Comparison of ENCODE assay signal across 18 cellular contexts in genomic region chr14:52988153-52988552, GRCh38. TPM values are rescaled to one million over a fixed set of nuclear protein-coding genes. Genes with fewer than 3 reads are reported as not detected.
DNase-seq lines count a peak whose midpoint lies in the region; TF ChIP-seq lines count a peak whose summit lies in the region.
"Had no signal": no experiment of that assay in that cellular context is flagged by ENCODE, and none has a peak within 500 bp of the region (broad histone marks: within the 10 kb centered on the region; RNA-seq: fewer than 3 reads in every experiment).

No MANE protein-coding gene starts in this region.

- peak; percentile 9 for DNase-seq in DMS 273 (lab: John Stamatoyannopoulos, UW; ENCODE audit: unreplicated experiment)
- DNase-seq in DMS 273 treated with DMSO at 0.1 percent for 48 hours (lab: John Stamatoyannopoulos, UW): no peak
- DNase-seq in NCI-H2227 (lab: John Stamatoyannopoulos, UW; ENCODE audit: unreplicated experiment): peak; percentile 41
- DNase-seq in SK-N-SH: no peak
- no peak for DNase-seq in transverse colon
- DNase-seq in effector memory CD4-positive, alpha-beta T cell: no peak
- DNase-seq: CD8-positive, alpha-beta T cell; DMS153; DND-41; EL; KBM-7 had no signal

- TF ChIP-seq CTCF in SK-N-SH (IDR thresholded peaks at IDR 0.05): no peak
- TF ChIP-seq CTCF in nephron (IDR thresholded peaks at IDR 0.05; ENCODE audit: unreplicated experiment in 3 of 3): no peak
- TF ChIP-seq CTCF in transverse colon (IDR thresholded peaks at IDR 0.05): no peak

- no peak overlapping the region for H2AFZ ChIP-seq in SK-N-SH (ENCODE audit: low read depth)

- TF ChIP-seq POLR2A in transverse colon (IDR thresholded peaks at IDR 0.05): no peak

- no peaks in the 10 kb centered on the region for H3K9me2 ChIP-seq in SK-N-SH

- no peaks in the 10 kb centered on the region for H3K36me3 Mint-ChIP-seq in nephron (ENCODE audit: low read depth)
- H3K36me3 Mint-ChIP-seq: CD14-positive monocyte; CD8-positive, alpha-beta T cell; IgD-negative memory B cell had no signal

- no peaks in the 10 kb centered on the region for H3K27me3 ChIP-seq in SK-N-SH (ENCODE audit: insufficient read depth)
- H3K27me3 ChIP-seq in transverse colon: no peaks in the 10 kb centered on the region
- H3K27me3 ChIP-seq in effector memory CD4-positive, alpha-beta T cell (replicated peaks; ENCODE audit: control insufficient read depth, insufficient read depth, low read length, poor library complexity, severe bottlenecking): no peaks in the 10 kb centered on the region
- H3K27me3 ChIP-seq: BLaER1 had no signal

- intact Hi-C loops in transverse colon (cut with DNase I; ENCODE audit: low total_unique reads): no loop called here

- H3K27ac Mint-ChIP-seq in nephron: peak overlapping the region in 2 of 3 experiments; percentile 61 to 80
- H3K27ac Mint-ChIP-seq: CD14-positive monocyte; CD8-positive, alpha-beta T cell; IgD-negative memory B cell had no signal

- H3K27ac ChIP-seq in SK-N-SH (ENCODE audit: low read depth in 2 of 2, low read length in 1 of 2) (no peak overlapping the region), transverse colon (no peak overlapping the region)
- no peak overlapping the region for H3K27ac ChIP-seq in effector memory CD4-positive, alpha-beta T cell (ENCODE audit: insufficient read depth, low read length, poor library complexity, severe bottlenecking)
- H3K27ac ChIP-seq: 22Rv1, A549, BLaER1 had no signal

- CTCF ChIA-PET in SK-N-SH (lab: Yijun Ruan, JAX): no interaction called here

- no peaks in the 10 kb centered on the region for H3K79me2 ChIP-seq in SK-N-SH (ENCODE audit: insufficient read depth)

- no peak for TF ChIP-seq RAD21 in SK-N-SH (IDR thresholded peaks at IDR 0.05; ENCODE audit: low read length)

- H3K36me3 ChIP-seq in SK-N-SH (replicated peaks in 1 of 2; ENCODE audit: control insufficient read depth in 1 of 2, insufficient read depth in 2 of 2, low read length in 1 of 2): no peaks in the 10 kb centered on the region
- no peaks in the 10 kb centered on the region for H3K36me3 ChIP-seq in transverse colon
- H3K36me3 ChIP-seq in effector memory CD4-positive, alpha-beta T cell (ENCODE audit: control insufficient read depth, insufficient read depth, low read length): no peaks in the 10 kb centered on the region
- H3K36me3 ChIP-seq: BLaER1, HAP-1 had no signal

- no peak overlapping the region for H3K4me2 ChIP-seq in SK-N-SH
- H3K4me2 ChIP-seq: A549, BLaER1 had no signal

- WGBS in SK-N-SH (ENCODE audit: low lambda C conversion rate): 67% methylated on average over 1 of the region's 1 CpG
- 42 to 43% methylated on average over 1 of the region's 1 CpG for WGBS in transverse colon (ENCODE audit: low coverage in 1 of 2), 2 donors

- H3K4me1 ChIP-seq in SK-N-SH (ENCODE audit: control insufficient read depth in 1 of 2, insufficient read depth in 2 of 2, low read depth in 1 of 2, low read length in 1 of 2) (peaks cover 6 to 8% of the 10 kb centered on the region in 2 experiments; a peak in 2 of 4 replicates), transverse colon (no peaks in the 10 kb centered on the region)
- no peaks in the 10 kb centered on the region for H3K4me1 ChIP-seq in effector memory CD4-positive, alpha-beta T cell (ENCODE audit: control insufficient read depth, insufficient read depth, low read length, poor library complexity, severe bottlenecking)
- H3K4me1 ChIP-seq: A549, HAP-1 had no signal

- H3K9ac ChIP-seq in SK-N-SH: no peak overlapping the region
- H3K9ac ChIP-seq: BLaER1 had no signal

- no peaks in the 10 kb centered on the region for H3F3A ChIP-seq in SK-N-SH (replicated peaks; ENCODE audit: insufficient read depth)

- POLR2A ChIA-PET in SK-N-SH (lab: Yijun Ruan, JAX): no interaction called here

- peaks cover 26% of the 10 kb centered on the region for H3K4me1 Mint-ChIP-seq in nephron
- H3K4me1 Mint-ChIP-seq: CD14-positive monocyte, IgD-negative memory B cell had no signal

- no peaks in the 10 kb centered on the region for H3K9me3 ChIP-seq in SK-N-SH
- no peaks in the 10 kb centered on the region for H3K9me3 ChIP-seq in transverse colon
- H3K9me3 ChIP-seq in effector memory CD4-positive, alpha-beta T cell (ENCODE audit: control insufficient read depth, low read length): no peaks in the 10 kb centered on the region
- H3K9me3 ChIP-seq: A549, BLaER1, HAP-1 had no signal

- peaks cover 9% of the 10 kb centered on the region for H3K9me3 Mint-ChIP-seq in nephron
- H3K9me3 Mint-ChIP-seq: CD8-positive, alpha-beta T cell had no signal

- H3K4me3 ChIP-seq in SK-N-SH (ENCODE audit: low read depth in 2 of 2, low read length in 1 of 2): no peak overlapping the region
- H3K4me3 ChIP-seq in transverse colon: no peak overlapping the region
- no peak overlapping the region for H3K4me3 ChIP-seq in effector memory CD4-positive, alpha-beta T cell (ENCODE audit: insufficient read depth, low read depth, low read length, poor library complexity, severe bottlenecking)
- H3K4me3 ChIP-seq: A549, BLaER1, HAP-1 had no signal

- no peaks in the 10 kb centered on the region for H4K20me1 ChIP-seq in SK-N-SH (ENCODE audit: insufficient read depth)
- H4K20me1 ChIP-seq: BLaER1 had no signal

- no peaks in the 10 kb centered on the region for H3K27me3 Mint-ChIP-seq in nephron (ENCODE audit: low read depth)

- in situ Hi-C loops in transverse colon (cut with MboI; ENCODE audit: low pct_ligation_motif_present in 1 of 4, low pct_unique_long_range_greater_than_20kb in 1 of 4, low sequenced_read_pairs in 3 of 4): no loop called here

- TF ChIP-seq EP300 in SK-N-SH (IDR thresholded peaks at IDR 0.05; ENCODE audit: borderline replicate concordance in 1 of 2, low read depth in 1 of 2, low read length in 1 of 2) (no peak), transverse colon (IDR thresholded peaks at IDR 0.05; ENCODE audit: low read depth) (no peak)

- no peak overlapping the region for H3K4me3 Mint-ChIP-seq in nephron
- H3K4me3 Mint-ChIP-seq: CD14-positive monocyte; CD8-positive, alpha-beta T cell; IgD-negative memory B cell had no signal

TF ChIP-seq in SK-N-SH, 30 proteins besides CTCF, POLR2A, EP300 and RAD21:
- TF ChIP-seq JUND (IDR thresholded peaks at IDR 0.05) (no peak), PBX3 (IDR thresholded peaks at IDR 0.05) (0 out of 2 replicates have a peak, but pooled peaks have one; percentile 10), YY1 (IDR thresholded peaks at IDR 0.05; ENCODE audit: low read depth) (no peak), GATA2 (CRISPR knock-in tag; IDR thresholded peaks at IDR 0.05) (no peak), RFX5 (IDR thresholded peaks at IDR 0.05; ENCODE audit: low read length) (no peak), ZBTB33 (IDR thresholded peaks at IDR 0.05; ENCODE audit: borderline replicate concordance, low read depth) (no peak)

RNA-seq across cellular contexts. Expression of gene FERMT2, which starts 37.3 kb away (rescaled TPM):
- 40.1 and 54.5 TPM in 2 replicates for polyA plus RNA-seq in SK-N-SH (2012; rRNA removed)
- 55.0 and 64.1 TPM in 2 replicates for polyA plus RNA-seq in SK-N-SH (2012; cell fraction: cytosol; rRNA removed)
- 45.4 and 71.7 TPM in 2 replicates for polyA plus RNA-seq in SK-N-SH (2012; cell fraction: nucleus; rRNA removed)
- 100 to 1,000 TPM in 1 of 4 donors, 10 to 100 TPM in 3; 38.6 to 186 (median 62.7) TPM for total RNA-seq in transverse colon
- total RNA-seq: CD8-positive, alpha-beta T cell had no signal
- polyA plus RNA-seq: CD14-positive monocyte, IgD-negative memory B cell had no signal

Comparison
In these comparisons a context has a peak if more than half of its experiments do, and no peak if none do; other contexts are left out.
1. DNase-seq: peak in DMS 273 (single experiment) and NCI-H2227 (single experiment); none in DMS 273 treated with DMSO at 0.1 percent for 48 hours (single experiment), SK-N-SH (single experiment), transverse colon (single experiment) and effector memory CD4-positive, alpha-beta T cell (0 of 3).